9 cellular contexts compared by ENCODE assay signal in genomic region chr4:93791570-93792195, GRCh38. TPM values are rescaled to one million over a fixed set of nuclear protein-coding genes. Genes with fewer than 3 reads are reported as not detected.
DNase-seq lines count a peak whose midpoint lies in the region; ATAC-seq and TF ChIP-seq lines count a peak whose summit lies in the region.
"Had no signal": no experiment of that assay in that cellular context is flagged by ENCODE, and none has a peak within 500 bp of the region (broad histone marks: within the 10 kb centered on the region; RNA-seq: fewer than 3 reads in every experiment).

No MANE protein-coding gene starts in this region.

- ATAC-seq in GM21737 (IDR thresholded peaks at IDR 0.05; ENCODE audit: unreplicated experiment) (peak; percentile 82), memory B cell (ENCODE audit: low read depth) (peak; percentile 26)

- no peak overlapping the region for H3K4me3 Mint-ChIP-seq in activated T-cell treated with anti-CD3 and anti-CD28 coated beads, Interleukin-2, amount 50 U/mL, for 24 hours
- no peak overlapping the region for H3K4me3 Mint-ChIP-seq in memory B cell

- H3K27me3 Mint-ChIP-seq in activated T-cell treated with anti-CD3 and anti-CD28 coated beads, Interleukin-2, amount 50 U/mL, for 24 hours: no peaks in the 10 kb centered on the region
- H3K27me3 Mint-ChIP-seq in memory B cell: peaks cover 2% of the 10 kb centered on the region

- H3K36me3 Mint-ChIP-seq in activated T-cell treated with anti-CD3 and anti-CD28 coated beads, Interleukin-2, amount 50 U/mL, for 24 hours (ENCODE audit: low read depth): no peaks in the 10 kb centered on the region
- no peaks in the 10 kb centered on the region for H3K36me3 Mint-ChIP-seq in memory B cell

- H3K27ac Mint-ChIP-seq in activated T-cell treated with anti-CD3 and anti-CD28 coated beads, Interleukin-2, amount 50 U/mL, for 24 hours: no peak overlapping the region
- H3K27ac Mint-ChIP-seq in memory B cell: no peak overlapping the region

- TF ChIP-seq RAD21 in Ishikawa (IDR thresholded peaks at IDR 0.05; ENCODE audit: low read depth): peak; percentile 92

- peak; percentile 36 to 38 for DNase-seq in activated T-cell treated with anti-CD3 and anti-CD28 coated beads, Interleukin-2, amount 50 U/mL, for 48 hours
- no peak for DNase-seq in activated T-cell treated with anti-CD3 and anti-CD28 coated beads, Interleukin-2, amount 50 U/mL, for 24 hours
- peak; percentile 19 for DNase-seq in RPMI7951 (ENCODE audit: low read depth)
- peak; percentile 23 to 51 for DNase-seq in dermis microvascular lymphatic vessel endothelial cell (ENCODE audit: low read depth in 2 of 2)
- DNase-seq in memory B cell (ENCODE audit: low spot score in 2 of 2): peak in 1 of 2 donors; percentile 4
- peak; percentile 53 for DNase-seq in ureter (ENCODE audit: low spot score)

- no peaks in the 10 kb centered on the region for H3K9me3 Mint-ChIP-seq in activated T-cell treated with anti-CD3 and anti-CD28 coated beads, Interleukin-2, amount 50 U/mL, for 24 hours
- H3K9me3 Mint-ChIP-seq in memory B cell: no peaks in the 10 kb centered on the region

- TF ChIP-seq EP300 in Ishikawa (IDR thresholded peaks at IDR 0.05; ENCODE audit: borderline replicate concordance): no peak

- H3K4me1 Mint-ChIP-seq in activated T-cell treated with anti-CD3 and anti-CD28 coated beads, Interleukin-2, amount 50 U/mL, for 24 hours (ENCODE audit: low read depth): no peaks in the 10 kb centered on the region
- H3K4me1 Mint-ChIP-seq in memory B cell: no peaks in the 10 kb centered on the region

TF ChIP-seq in Ishikawa, 13 proteins besides CTCF, POLR2A, EP300 and RAD21:
- TF ChIP-seq CEBPB (IDR thresholded peaks at IDR 0.05) (no peak), ZBTB7A (IDR thresholded peaks at IDR 0.05; ENCODE audit: low read depth) (no peak), USF1 (IDR thresholded peaks at IDR 0.05) (no peak), FOXM1 (IDR thresholded peaks at IDR 0.05; ENCODE audit: borderline replicate concordance, low read depth) (no peak), NFIC (IDR thresholded peaks at IDR 0.05) (no peak), EGR1 (IDR thresholded peaks at IDR 0.05) (no peak), TCF12 (IDR thresholded peaks at IDR 0.05; ENCODE audit: low read depth) (no peak), TAF1 (IDR thresholded peaks at IDR 0.05; ENCODE audit: low read depth) (no peak), CREB1 (IDR thresholded peaks at IDR 0.05; ENCODE audit: low read depth) (no peak), REST (IDR thresholded peaks at IDR 0.05; ENCODE audit: low read depth) (no peak), TEAD4 (IDR thresholded peaks at IDR 0.05) (no peak), MAX (IDR thresholded peaks at IDR 0.05) (no peak), YY1 (IDR thresholded peaks at IDR 0.05; ENCODE audit: low read depth) (no peak)

RNA-seq across cellular contexts. Expression of gene ATOH1, which starts 36.9 kb away (rescaled TPM):
- total RNA-seq in RPMI7951 (2014; rRNA removed; shearing (Covaris generic)): not detected in 2 replicates
- not detected in 2 replicates for total RNA-seq in dermis microvascular lymphatic vessel endothelial cell
- not detected for total RNA-seq in ureter
- total RNA-seq: lower leg skin had no signal
